ENCODE assay signal across 9 cellular contexts in the genomic region with DNA sequence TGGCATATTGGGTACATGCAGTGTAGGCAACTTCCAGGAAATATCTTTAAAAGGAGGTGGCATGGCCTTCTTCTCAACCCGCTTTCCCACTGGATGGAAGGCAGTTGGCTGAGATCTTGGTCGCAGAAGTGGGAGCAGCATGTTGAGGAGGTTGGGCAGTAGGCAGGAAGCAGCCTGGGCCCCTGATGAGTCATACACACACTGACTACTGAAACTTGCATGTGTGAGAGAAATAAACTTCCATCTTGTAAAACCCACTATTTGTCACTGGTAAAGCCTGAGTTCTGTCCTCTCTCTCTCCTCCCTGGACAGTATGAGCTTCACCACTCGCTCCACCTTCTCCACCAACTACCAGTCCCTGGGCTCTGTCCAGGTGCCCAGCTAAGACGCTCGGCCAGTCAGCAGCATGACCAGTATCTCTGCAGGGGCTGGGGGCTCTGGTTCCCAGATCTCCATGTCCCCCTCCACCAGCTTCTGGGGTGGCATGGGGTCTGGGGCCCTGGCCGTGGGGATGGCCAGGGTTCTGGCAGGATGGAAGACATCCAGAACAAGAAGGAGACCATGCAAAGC.
DNase-seq lines count a peak whose midpoint lies in the region; ATAC-seq and TF ChIP-seq lines count a peak whose summit lies in the region.
"Had no signal": no experiment of that assay in that cellular context is flagged by ENCODE, and none has a peak within 500 bp of the region (broad histone marks: within the 10 kb centered on the region; RNA-seq: fewer than 3 reads in every experiment).

No MANE protein-coding gene starts in this region.

- H3K9ac ChIP-seq in mammary epithelial cell (ENCODE audit: insufficient read depth, low read length), result no peak overlapping the region

- H3K36me3 ChIP-seq in mammary epithelial cell (ENCODE audit: insufficient read depth, low read length) (no peaks in the 10 kb centered on the region), transverse colon (no peaks in the 10 kb centered on the region), BE2C (no peaks in the 10 kb centered on the region)

- H3K9me3 ChIP-seq in mammary epithelial cell (replicated peaks; ENCODE audit: insufficient read depth, low read length), result peaks cover 4% of the 10 kb centered on the region
- peaks cover 5 to 12% of the 10 kb centered on the region in 2 donors for H3K9me3 ChIP-seq in transverse colon
- H3K9me3 ChIP-seq in BE2C, result no peaks in the 10 kb centered on the region

- H4K20me1 ChIP-seq in mammary epithelial cell (ENCODE audit: insufficient read depth, low read length), result no peaks in the 10 kb centered on the region

- H3K4me3 ChIP-seq in mammary epithelial cell (replicated peaks in 1 of 3; ENCODE audit: insufficient read depth in 1 of 3, low read depth in 2 of 3, low read length in 3 of 3) (no peak overlapping the region), transverse colon (no peak overlapping the region), BE2C (ENCODE audit: low read depth, low read length) (no peak overlapping the region)

- no peak overlapping the region for H3K4me2 ChIP-seq in mammary epithelial cell (ENCODE audit: insufficient read depth, low read depth, low read length)

- CTCF ChIA-PET in GM10248 (lab: Yijun Ruan, JAX) (interaction anchor here (0.8 to 1.4 kb wide), 3 partner anchors 15 to 29 kb away, joined by 3 to 4 read pairs (median 3); no protein-coding TSS in a partner anchor), mammary epithelial cell (lab: Charles Lee; ENCODE audit: low non-redundant PET) (no interaction called here)

- DNase-seq in GM10248 (ENCODE audit: extremely low spot score), result peak; percentile 78
- DNase-seq in mammary epithelial cell, result peak; percentile 55
- DNase-seq in KG1 (lab: John Stamatoyannopoulos, UW), result no peak
- DNase-seq in transverse colon, result no peak
- no peak for DNase-seq in NCI-H1105 treated with DMSO at 0.1 percent for 48 hours (lab: John Stamatoyannopoulos, UW)
- DNase-seq in BE2C, result no peak

- ATAC-seq in GM21367 (IDR thresholded peaks at IDR 0.05; ENCODE audit: unreplicated experiment), result peak; percentile 99
- peak; percentile 98 for ATAC-seq in HG03439 (IDR thresholded peaks at IDR 0.05; ENCODE audit: unreplicated experiment)

- intact Hi-C loops in mammary epithelial cell (cut with micrococcal nuclease) (no loop called here), transverse colon (cut with DNase I; ENCODE audit: low total_unique reads) (no loop called here)

- no peak for TF ChIP-seq POLR2A in transverse colon (IDR thresholded peaks at IDR 0.05)

- TF ChIP-seq CTCF in GM10248 (IDR thresholded peaks at IDR 0.05; ENCODE audit: control extremely low read depth, extremely low read depth, low read depth, missing control alignments) (no peak), mammary epithelial cell (conservative IDR thresholded peaks at IDR 0.05 in 1 of 2, IDR thresholded peaks at IDR 0.05 in 1 of 2; ENCODE audit: extremely low read depth in 1 of 2, insufficient read depth in 1 of 2, low read depth in 1 of 2, low read length in 2 of 2) (no peak), transverse colon (IDR thresholded peaks at IDR 0.05) (no peak), BE2C (IDR thresholded peaks at IDR 0.05; ENCODE audit: low read depth, low read length) (no peak)

- POLR2A ChIA-PET in GM10248 (lab: Yijun Ruan, JAX), result no interaction called here

- H3K4me1 ChIP-seq in mammary epithelial cell (ENCODE audit: insufficient read depth, low read length) (no peaks in the 10 kb centered on the region), transverse colon (peaks cover 12 to 23% (median 19%) of the 10 kb centered on the region in 4 donors), BE2C (no peaks in the 10 kb centered on the region)

- 86% methylated on average over 5 of the region's 6 CpGs for WGBS in mammary epithelial cell (ENCODE audit: low coverage, missing lambda C conversion rate)
- WGBS in transverse colon (ENCODE audit: low coverage in 1 of 2), 2 donors, result 78% methylated on average over 6 of the region's 6 CpGs; no CpG with 5 or more reads in 1 of the 2 donors

- H3K27ac ChIP-seq in mammary epithelial cell (ENCODE audit: insufficient read depth, low read depth, low read length) (no peak overlapping the region), transverse colon (no peak overlapping the region)
- H3K27ac ChIP-seq: HL-60 had no signal

- dilution Hi-C loops in mammary epithelial cell (cut with HindIII; ENCODE audit: low sequenced_read_pairs), result no loop called here

- H2AFZ ChIP-seq in mammary epithelial cell (ENCODE audit: low read depth, low read length), result no peak overlapping the region

- no peaks in the 10 kb centered on the region for H3K27me3 ChIP-seq in mammary epithelial cell (ENCODE audit: insufficient read depth, low read length)
- no peaks in the 10 kb centered on the region for H3K27me3 ChIP-seq in transverse colon
- H3K27me3 ChIP-seq in BE2C, result no peaks in the 10 kb centered on the region

- no TSS peak for BruUV-seq in mammary epithelial cell (replicated peaks; lab: Mats Ljungman, UMichigan)

- no peaks in the 10 kb centered on the region for H3K79me2 ChIP-seq in mammary epithelial cell (ENCODE audit: insufficient read depth, low read length)

- TF ChIP-seq EP300 in transverse colon (IDR thresholded peaks at IDR 0.05; ENCODE audit: low read depth), result no peak

- in situ Hi-C loops in mammary epithelial cell (cut with MboI; ENCODE audit: low sequenced_read_pairs in 2 of 2) (no loop called here), transverse colon (cut with MboI; ENCODE audit: low pct_ligation_motif_present in 1 of 4, low pct_unique_long_range_greater_than_20kb in 1 of 4, low sequenced_read_pairs in 3 of 4) (no loop called here)

Comparison
In these comparisons a context has a peak if more than half of its experiments do, and no peak if none do; other contexts are left out.
1. DNase-seq: peak in GM10248 (single experiment) and mammary epithelial cell (single experiment); none in KG1 (single experiment), transverse colon (single experiment), NCI-H1105 treated with DMSO at 0.1 percent for 48 hours (single experiment) and BE2C (single experiment).